In the genomic region with DNA sequence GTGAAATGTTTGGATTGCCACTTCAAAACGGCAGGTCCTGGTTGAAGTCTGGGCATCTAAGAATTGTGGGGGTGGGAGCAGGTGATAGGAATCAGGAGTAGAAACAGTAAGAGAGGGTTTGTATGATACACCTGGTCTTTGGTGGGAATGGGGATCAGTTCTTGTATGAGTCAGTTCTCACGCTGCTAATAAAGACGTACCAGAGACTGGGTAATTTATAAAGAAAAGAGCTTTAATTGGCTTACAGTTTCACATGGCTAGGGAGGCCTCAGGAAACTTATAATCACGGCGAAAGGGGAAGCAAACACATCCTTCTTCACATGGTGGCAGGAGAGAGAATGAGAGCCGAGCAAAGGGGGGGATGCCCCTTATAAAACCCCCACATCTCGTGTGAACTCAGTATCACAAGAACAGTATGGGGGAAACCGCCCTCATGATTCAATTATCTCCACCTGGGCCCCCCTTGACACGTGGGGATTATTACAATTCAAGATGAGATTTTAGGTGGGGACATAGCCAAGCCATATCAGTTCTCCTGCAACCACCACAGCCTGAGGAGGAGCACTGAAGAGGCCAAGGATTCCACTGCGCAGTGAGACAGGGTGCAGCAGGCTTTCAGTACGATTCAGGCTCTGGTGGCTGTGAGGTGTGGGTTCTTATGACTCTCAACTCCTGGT, we compare ENCODE assay signal across 1 cellular context.
TF ChIP-seq lines count a peak whose summit lies in the region.

No MANE protein-coding gene starts in this region.

TF ChIP-seq in GM12878, 131 proteins besides CTCF, POLR2A, EP300 and RAD21 (continued from another document and continues in another):
- TF ChIP-seq, protein P1, sequence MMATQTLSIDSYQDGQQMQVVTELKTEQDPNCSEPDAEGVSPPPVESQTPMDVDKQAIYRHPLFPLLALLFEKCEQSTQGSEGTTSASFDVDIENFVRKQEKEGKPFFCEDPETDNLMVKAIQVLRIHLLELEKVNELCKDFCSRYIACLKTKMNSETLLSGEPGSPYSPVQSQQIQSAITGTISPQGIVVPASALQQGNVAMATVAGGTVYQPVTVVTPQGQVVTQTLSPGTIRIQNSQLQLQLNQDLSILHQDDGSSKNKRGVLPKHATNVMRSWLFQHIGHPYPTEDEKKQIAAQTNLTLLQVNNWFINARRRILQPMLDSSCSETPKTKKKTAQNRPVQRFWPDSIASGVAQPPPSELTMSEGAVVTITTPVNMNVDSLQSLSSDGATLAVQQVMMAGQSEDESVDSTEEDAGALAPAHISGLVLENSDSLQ (IDR thresholded peaks at IDR 0.05), result no peak; the same call in 1 of the 2 replicates
- no peak for TF ChIP-seq JUND (IDR thresholded peaks at IDR 0.05; ENCODE audit: low read depth, low read length)
- TF ChIP-seq TARDBP (IDR thresholded peaks at IDR 0.05; ENCODE audit: borderline replicate concordance), result 0 out of 2 replicates have a peak, but pooled peaks have one; percentile 55
- TF ChIP-seq HDAC2 (IDR thresholded peaks at IDR 0.05), result no peak
- peak; percentile 38; the same call in 1 of the 2 replicates for TF ChIP-seq ZBTB40 (IDR thresholded peaks at IDR 0.05; ENCODE audit: borderline replicate concordance)
- TF ChIP-seq TCF12 (IDR thresholded peaks at IDR 0.05; ENCODE audit: low read depth, low read length), result peak; percentile 83; the same call in 1 of the 2 replicates
- TF ChIP-seq CBX5 (IDR thresholded peaks at IDR 0.05; ENCODE audit: low read depth), result peak; percentile 96
- TF ChIP-seq, protein P2, sequence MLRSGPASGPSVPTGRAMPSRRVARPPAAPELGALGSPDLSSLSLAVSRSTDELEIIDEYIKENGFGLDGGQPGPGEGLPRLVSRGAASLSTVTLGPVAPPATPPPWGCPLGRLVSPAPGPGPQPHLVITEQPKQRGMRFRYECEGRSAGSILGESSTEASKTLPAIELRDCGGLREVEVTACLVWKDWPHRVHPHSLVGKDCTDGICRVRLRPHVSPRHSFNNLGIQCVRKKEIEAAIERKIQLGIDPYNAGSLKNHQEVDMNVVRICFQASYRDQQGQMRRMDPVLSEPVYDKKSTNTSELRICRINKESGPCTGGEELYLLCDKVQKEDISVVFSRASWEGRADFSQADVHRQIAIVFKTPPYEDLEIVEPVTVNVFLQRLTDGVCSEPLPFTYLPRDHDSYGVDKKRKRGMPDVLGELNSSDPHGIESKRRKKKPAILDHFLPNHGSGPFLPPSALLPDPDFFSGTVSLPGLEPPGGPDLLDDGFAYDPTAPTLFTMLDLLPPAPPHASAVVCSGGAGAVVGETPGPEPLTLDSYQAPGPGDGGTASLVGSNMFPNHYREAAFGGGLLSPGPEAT (IDR thresholded peaks at IDR 0.05; ENCODE audit: low read depth), result peak; percentile 92
- TF ChIP-seq, protein P3, sequence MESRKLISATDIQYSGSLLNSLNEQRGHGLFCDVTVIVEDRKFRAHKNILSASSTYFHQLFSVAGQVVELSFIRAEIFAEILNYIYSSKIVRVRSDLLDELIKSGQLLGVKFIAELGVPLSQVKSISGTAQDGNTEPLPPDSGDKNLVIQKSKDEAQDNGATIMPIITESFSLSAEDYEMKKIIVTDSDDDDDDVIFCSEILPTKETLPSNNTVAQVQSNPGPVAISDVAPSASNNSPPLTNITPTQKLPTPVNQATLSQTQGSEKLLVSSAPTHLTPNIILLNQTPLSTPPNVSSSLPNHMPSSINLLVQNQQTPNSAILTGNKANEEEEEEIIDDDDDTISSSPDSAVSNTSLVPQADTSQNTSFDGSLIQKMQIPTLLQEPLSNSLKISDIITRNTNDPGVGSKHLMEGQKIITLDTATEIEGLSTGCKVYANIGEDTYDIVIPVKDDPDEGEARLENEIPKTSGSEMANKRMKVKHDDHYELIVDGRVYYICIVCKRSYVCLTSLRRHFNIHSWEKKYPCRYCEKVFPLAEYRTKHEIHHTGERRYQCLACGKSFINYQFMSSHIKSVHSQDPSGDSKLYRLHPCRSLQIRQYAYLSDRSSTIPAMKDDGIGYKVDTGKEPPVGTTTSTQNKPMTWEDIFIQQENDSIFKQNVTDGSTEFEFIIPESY (IDR thresholded peaks at IDR 0.05), result no peak
- TF ChIP-seq BRCA1 (IDR thresholded peaks at IDR 0.05; ENCODE audit: low read depth, low read length), result no peak
- TF ChIP-seq SRF (IDR thresholded peaks at IDR 0.05; ENCODE audit: low read depth in 2 of 2, low read length in 2 of 2), result no peak
- TF ChIP-seq SMAD1 (IDR thresholded peaks at IDR 0.05; ENCODE audit: low read depth, partially characterized antibody), result peak; percentile 88
- no peak for TF ChIP-seq NBN (IDR thresholded peaks at IDR 0.05)
- no peak for TF ChIP-seq RCOR1 (conservative IDR thresholded peaks at IDR 0.05; ENCODE audit: low read depth, low read length)
- peak; percentile 98 for TF ChIP-seq POLR2AphosphoS5 (IDR thresholded peaks at IDR 0.05; ENCODE audit: low read length)
- no peak for TF ChIP-seq ZZZ3 (IDR thresholded peaks at IDR 0.05; ENCODE audit: control insufficient read depth, insufficient read length, low read depth)
- no peak for TF ChIP-seq WRNIP1 (IDR thresholded peaks at IDR 0.05; ENCODE audit: borderline replicate concordance, low read depth, low read length)
- peak; percentile 59 for TF ChIP-seq CREB1 (IDR thresholded peaks at IDR 0.05; ENCODE audit: low read depth)
- TF ChIP-seq, protein P4, sequence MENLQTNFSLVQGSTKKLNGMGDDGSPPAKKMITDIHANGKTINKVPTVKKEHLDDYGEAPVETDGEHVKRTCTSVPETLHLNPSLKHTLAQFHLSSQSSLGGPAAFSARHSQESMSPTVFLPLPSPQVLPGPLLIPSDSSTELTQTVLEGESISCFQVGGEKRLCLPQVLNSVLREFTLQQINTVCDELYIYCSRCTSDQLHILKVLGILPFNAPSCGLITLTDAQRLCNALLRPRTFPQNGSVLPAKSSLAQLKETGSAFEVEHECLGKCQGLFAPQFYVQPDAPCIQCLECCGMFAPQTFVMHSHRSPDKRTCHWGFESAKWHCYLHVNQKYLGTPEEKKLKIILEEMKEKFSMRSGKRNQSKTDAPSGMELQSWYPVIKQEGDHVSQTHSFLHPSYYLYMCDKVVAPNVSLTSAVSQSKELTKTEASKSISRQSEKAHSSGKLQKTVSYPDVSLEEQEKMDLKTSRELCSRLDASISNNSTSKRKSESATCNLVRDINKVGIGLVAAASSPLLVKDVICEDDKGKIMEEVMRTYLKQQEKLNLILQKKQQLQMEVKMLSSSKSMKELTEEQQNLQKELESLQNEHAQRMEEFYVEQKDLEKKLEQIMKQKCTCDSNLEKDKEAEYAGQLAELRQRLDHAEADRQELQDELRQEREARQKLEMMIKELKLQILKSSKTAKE (IDR thresholded peaks at IDR 0.05; ENCODE audit: low read depth, poor library complexity, severe bottlenecking), result peak; percentile 89
- TF ChIP-seq GATAD2B (conservative IDR thresholded peaks at IDR 0.05; ENCODE audit: low read depth), result peak; percentile 68; the same call in 1 of the 2 replicates
- TF ChIP-seq BCLAF1 (IDR thresholded peaks at IDR 0.05), result no peak
- TF ChIP-seq MYB (IDR thresholded peaks at IDR 0.05; ENCODE audit: borderline replicate concordance, low read depth, low read length), result no peak
- TF ChIP-seq RAD51 (IDR thresholded peaks at IDR 0.05), result peak; percentile 57; the same call in 1 of the 2 replicates
- TF ChIP-seq ZBED1 (IDR thresholded peaks at IDR 0.05; ENCODE audit: borderline replicate concordance), result peak; percentile 96
- TF ChIP-seq CHD1 (IDR thresholded peaks at IDR 0.05; ENCODE audit: low read depth, low read length), result no peak
- no peak for TF ChIP-seq SREBF2 (IDR thresholded peaks at IDR 0.05; ENCODE audit: low read length)
- TF ChIP-seq, protein P5, sequence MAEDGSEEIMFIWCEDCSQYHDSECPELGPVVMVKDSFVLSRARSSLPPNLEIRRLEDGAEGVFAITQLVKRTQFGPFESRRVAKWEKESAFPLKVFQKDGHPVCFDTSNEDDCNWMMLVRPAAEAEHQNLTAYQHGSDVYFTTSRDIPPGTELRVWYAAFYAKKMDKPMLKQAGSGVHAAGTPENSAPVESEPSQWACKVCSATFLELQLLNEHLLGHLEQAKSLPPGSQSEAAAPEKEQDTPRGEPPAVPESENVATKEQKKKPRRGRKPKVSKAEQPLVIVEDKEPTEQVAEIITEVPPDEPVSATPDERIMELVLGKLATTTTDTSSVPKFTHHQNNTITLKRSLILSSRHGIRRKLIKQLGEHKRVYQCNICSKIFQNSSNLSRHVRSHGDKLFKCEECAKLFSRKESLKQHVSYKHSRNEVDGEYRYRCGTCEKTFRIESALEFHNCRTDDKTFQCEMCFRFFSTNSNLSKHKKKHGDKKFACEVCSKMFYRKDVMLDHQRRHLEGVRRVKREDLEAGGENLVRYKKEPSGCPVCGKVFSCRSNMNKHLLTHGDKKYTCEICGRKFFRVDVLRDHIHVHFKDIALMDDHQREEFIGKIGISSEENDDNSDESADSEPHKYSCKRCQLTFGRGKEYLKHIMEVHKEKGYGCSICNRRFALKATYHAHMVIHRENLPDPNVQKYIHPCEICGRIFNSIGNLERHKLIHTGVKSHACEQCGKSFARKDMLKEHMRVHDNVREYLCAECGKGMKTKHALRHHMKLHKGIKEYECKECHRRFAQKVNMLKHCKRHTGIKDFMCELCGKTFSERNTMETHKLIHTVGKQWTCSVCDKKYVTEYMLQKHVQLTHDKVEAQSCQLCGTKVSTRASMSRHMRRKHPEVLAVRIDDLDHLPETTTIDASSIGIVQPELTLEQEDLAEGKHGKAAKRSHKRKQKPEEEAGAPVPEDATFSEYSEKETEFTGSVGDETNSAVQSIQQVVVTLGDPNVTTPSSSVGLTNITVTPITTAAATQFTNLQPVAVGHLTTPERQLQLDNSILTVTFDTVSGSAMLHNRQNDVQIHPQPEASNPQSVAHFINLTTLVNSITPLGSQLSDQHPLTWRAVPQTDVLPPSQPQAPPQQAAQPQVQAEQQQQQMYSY (CRISPR knock-in tag; IDR thresholded peaks at IDR 0.05), result no peak
- TF ChIP-seq HCFC1 (IDR thresholded peaks at IDR 0.05; ENCODE audit: low read length), result no peak
- TF ChIP-seq EGR1 (IDR thresholded peaks at IDR 0.05; ENCODE audit: borderline replicate concordance in 1 of 2, low read depth in 2 of 2, low read length in 2 of 2), result peak in 1 of 2 experiments; percentile 75; a peak in 2 of 3 replicates
- TF ChIP-seq SP1 (IDR thresholded peaks at IDR 0.05; ENCODE audit: low read depth, low read length), result no peak
- TF ChIP-seq ETV6 (conservative IDR thresholded peaks at IDR 0.05 in 1 of 2, IDR thresholded peaks at IDR 0.05 in 1 of 2; ENCODE audit: borderline replicate concordance in 1 of 2, low read depth in 1 of 2), result peak in 1 of 2 experiments; percentile 81; a peak in 2 of 4 replicates
- TF ChIP-seq CBX3 (IDR thresholded peaks at IDR 0.05; ENCODE audit: borderline replicate concordance, low read depth), result no peak
- TF ChIP-seq POLR2AphosphoS2 (IDR thresholded peaks at IDR 0.05; ENCODE audit: low read depth, low read length), result peak; percentile 67; the same call in 1 of the 2 replicates
- TF ChIP-seq EED (IDR thresholded peaks at IDR 0.05; ENCODE audit: low read depth), result peak; percentile 79
- no peak for TF ChIP-seq SPI1 (IDR thresholded peaks at IDR 0.05; ENCODE audit: borderline replicate concordance, insufficient read depth, low read depth, low read length)
- peak; percentile 87; the same call in 1 of the 2 replicates for TF ChIP-seq MTA3 (IDR thresholded peaks at IDR 0.05; ENCODE audit: borderline replicate concordance, low read length)
- TF ChIP-seq ATF3 (IDR thresholded peaks at IDR 0.05; ENCODE audit: borderline replicate concordance, extremely low read depth, low read depth, low read length), result no peak
